ENCODE assay signal across 15 cellular contexts in the genomic region with DNA sequence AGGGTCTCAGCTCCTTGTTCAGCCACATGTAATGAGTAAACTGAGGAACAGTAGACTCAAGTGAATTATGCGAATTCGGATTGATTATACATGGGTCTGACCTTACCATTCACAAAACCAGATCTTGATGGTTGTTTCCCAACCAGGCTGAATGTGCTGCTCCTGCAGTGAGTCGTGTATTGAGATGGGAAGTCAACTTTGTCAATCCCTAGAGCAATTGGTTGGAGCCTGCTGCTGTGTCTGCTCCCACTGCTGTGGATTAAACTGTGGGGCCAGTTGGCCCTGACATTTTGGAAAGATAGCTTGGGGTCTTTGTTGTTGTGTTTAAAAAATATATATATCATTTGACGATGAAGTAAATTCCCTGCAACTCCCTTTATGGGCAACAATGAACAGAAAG. TPM values are rescaled to one million over a fixed set of nuclear protein-coding genes. Genes with fewer than 3 reads are reported as not detected.
DNase-seq lines count a peak whose midpoint lies in the region; ATAC-seq and TF ChIP-seq lines count a peak whose summit lies in the region.
"Had no signal": no experiment of that assay in that cellular context is flagged by ENCODE, and none has a peak within 500 bp of the region (broad histone marks: within the 10 kb centered on the region; RNA-seq: fewer than 3 reads in every experiment).

No MANE protein-coding gene starts in this region.

- H3K27me3 ChIP-seq in hepatocyte (no peaks in the 10 kb centered on the region), right lobe of liver (no peaks in the 10 kb centered on the region)

- no peaks in the 10 kb centered on the region for H3K9me3 Mint-ChIP-seq in WTC11
- H3K9me3 Mint-ChIP-seq: CD14-positive monocyte; CD8-positive, alpha-beta T cell had no signal

- DNase-seq in activated CD8-positive, alpha-beta memory T cell treated with anti-CD3 and anti-CD28 coated beads, Interleukin-2, amount 50 U/mL, for 48 hours = peak; percentile 8
- DNase-seq in activated CD8-positive, alpha-beta memory T cell treated with anti-CD3 and anti-CD28 coated beads, Interleukin-2, amount 50 U/mL, for 4 hours = no peak
- DNase-seq in hepatocyte (ENCODE audit: low spot score) (no peak), right lobe of liver (no peak), SW 1271 (lab: John Stamatoyannopoulos, UW) (no peak), WTC11 (ENCODE audit: low spot score) (no peak)
- no peak for DNase-seq in effector CD4-positive, alpha-beta T cell
- DNase-seq: CD8-positive, alpha-beta T cell; COR-L47; DND-41; GDM1; IMR-90 had no signal

- TF ChIP-seq CTCF in hepatocyte (IDR thresholded peaks at IDR 0.05; ENCODE audit: poor library complexity) = no peak
- TF ChIP-seq CTCF in right lobe of liver (IDR thresholded peaks at IDR 0.05) = no peak
- TF ChIP-seq CTCF in WTC11 (IDR thresholded peaks at IDR 0.05) = no peak

- H4K20me1 ChIP-seq in hepatocyte (ENCODE audit: insufficient read depth, poor library complexity, severe bottlenecking) = no peaks in the 10 kb centered on the region

- no peaks in the 10 kb centered on the region for H3K27me3 Mint-ChIP-seq in WTC11 (ENCODE audit: low read depth)

- TF ChIP-seq POLR2A in right lobe of liver (IDR thresholded peaks at IDR 0.05) = no peak

- H3K4me1 ChIP-seq in hepatocyte (ENCODE audit: insufficient read depth) = peaks cover 24% of the 10 kb centered on the region
- H3K4me1 ChIP-seq in right lobe of liver = peaks cover 0 to 47% (median 23%) of the 10 kb centered on the region in 4 donors

- ATAC-seq in right lobe of liver = peak in 1 of 4 donors; percentile 8
- no peak for ATAC-seq in WTC11
- ATAC-seq: CD8-positive, alpha-beta T cell; HCT116 had no signal

- H3K9me3 ChIP-seq in hepatocyte (ENCODE audit: low read depth) (no peaks in the 10 kb centered on the region), right lobe of liver (no peaks in the 10 kb centered on the region)

- intact Hi-C loops in right lobe of liver (cut with DNase I) = no loop called here

- H3K27ac Mint-ChIP-seq in WTC11 = no peak overlapping the region
- H3K27ac Mint-ChIP-seq: CD14-positive monocyte; CD8-positive, alpha-beta T cell had no signal

- WGBS in hepatocyte (ENCODE audit: low lambda C conversion rate, missing lambda C conversion rate) = 98% methylated on average over 4 of the region's 4 CpGs
- 44% methylated on average over 2 of the region's 4 CpGs for WGBS in right lobe of liver (ENCODE audit: insufficient coverage, low coverage, low lambda C conversion rate, missing lambda C conversion rate)

- H3K4me3 ChIP-seq in hepatocyte (no peak overlapping the region), right lobe of liver (no peak overlapping the region)

- no peaks in the 10 kb centered on the region for H3K79me2 ChIP-seq in hepatocyte

- no peak overlapping the region for H3K4me3 Mint-ChIP-seq in WTC11
- H3K4me3 Mint-ChIP-seq: CD14-positive monocyte; CD8-positive, alpha-beta T cell had no signal

- CTCF ChIA-PET in WTC11 (lab: Charles Lee) = interaction anchor here (1.5 to 5.3 kb wide), 4 partner anchors 13 to 105 kb away, joined by 3 to 34 read pairs (median 5); a partner anchor contains a TSS

- H2AFZ ChIP-seq in hepatocyte = no peak overlapping the region

- no peak overlapping the region for H3K4me2 ChIP-seq in hepatocyte

- H3K4me1 Mint-ChIP-seq in WTC11 = peaks cover 11% of the 10 kb centered on the region
- H3K4me1 Mint-ChIP-seq: CD14-positive monocyte had no signal

- no peaks in the 10 kb centered on the region for H3K36me3 Mint-ChIP-seq in WTC11
- H3K36me3 Mint-ChIP-seq: CD14-positive monocyte; CD8-positive, alpha-beta T cell had no signal

- POLR2A ChIA-PET in WTC11 (lab: Charles Lee) = no interaction called here

- H3K27ac ChIP-seq in hepatocyte (peak overlapping the region; percentile 33), right lobe of liver (peak overlapping the region in 2 of 3 donors; percentile 74 to 86)
- H3K27ac ChIP-seq: 22Rv1 had no signal

- H3K9me2 ChIP-seq in hepatocyte (replicated peaks; ENCODE audit: insufficient read depth) = no peaks in the 10 kb centered on the region

- H3K36me3 ChIP-seq in hepatocyte (replicated peaks; ENCODE audit: insufficient read depth, low read depth) = no peaks in the 10 kb centered on the region
- no peaks in the 10 kb centered on the region for H3K36me3 ChIP-seq in right lobe of liver

TF ChIP-seq in WTC11, 78 proteins besides CTCF, POLR2A, EP300 and RAD21:
- TF ChIP-seq NFATC4 (CRISPR knock-in tag; IDR thresholded peaks at IDR 0.05) (no peak), ESRRA (CRISPR knock-in tag; IDR thresholded peaks at IDR 0.05; ENCODE audit: borderline replicate concordance) (no peak), ETV6 (CRISPR knock-in tag; IDR thresholded peaks at IDR 0.05) (no peak)
- TF ChIP-seq, protein P1, sequence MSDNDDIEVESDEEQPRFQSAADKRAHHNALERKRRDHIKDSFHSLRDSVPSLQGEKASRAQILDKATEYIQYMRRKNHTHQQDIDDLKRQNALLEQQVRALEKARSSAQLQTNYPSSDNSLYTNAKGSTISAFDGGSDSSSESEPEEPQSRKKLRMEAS (CRISPR knock-in tag; IDR thresholded peaks at IDR 0.05) = no peak
- TF ChIP-seq, protein P2, sequence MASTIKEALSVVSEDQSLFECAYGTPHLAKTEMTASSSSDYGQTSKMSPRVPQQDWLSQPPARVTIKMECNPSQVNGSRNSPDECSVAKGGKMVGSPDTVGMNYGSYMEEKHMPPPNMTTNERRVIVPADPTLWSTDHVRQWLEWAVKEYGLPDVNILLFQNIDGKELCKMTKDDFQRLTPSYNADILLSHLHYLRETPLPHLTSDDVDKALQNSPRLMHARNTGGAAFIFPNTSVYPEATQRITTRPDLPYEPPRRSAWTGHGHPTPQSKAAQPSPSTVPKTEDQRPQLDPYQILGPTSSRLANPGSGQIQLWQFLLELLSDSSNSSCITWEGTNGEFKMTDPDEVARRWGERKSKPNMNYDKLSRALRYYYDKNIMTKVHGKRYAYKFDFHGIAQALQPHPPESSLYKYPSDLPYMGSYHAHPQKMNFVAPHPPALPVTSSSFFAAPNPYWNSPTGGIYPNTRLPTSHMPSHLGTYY (CRISPR knock-in tag; IDR thresholded peaks at IDR 0.05) = no peak
- TF ChIP-seq, protein P3, sequence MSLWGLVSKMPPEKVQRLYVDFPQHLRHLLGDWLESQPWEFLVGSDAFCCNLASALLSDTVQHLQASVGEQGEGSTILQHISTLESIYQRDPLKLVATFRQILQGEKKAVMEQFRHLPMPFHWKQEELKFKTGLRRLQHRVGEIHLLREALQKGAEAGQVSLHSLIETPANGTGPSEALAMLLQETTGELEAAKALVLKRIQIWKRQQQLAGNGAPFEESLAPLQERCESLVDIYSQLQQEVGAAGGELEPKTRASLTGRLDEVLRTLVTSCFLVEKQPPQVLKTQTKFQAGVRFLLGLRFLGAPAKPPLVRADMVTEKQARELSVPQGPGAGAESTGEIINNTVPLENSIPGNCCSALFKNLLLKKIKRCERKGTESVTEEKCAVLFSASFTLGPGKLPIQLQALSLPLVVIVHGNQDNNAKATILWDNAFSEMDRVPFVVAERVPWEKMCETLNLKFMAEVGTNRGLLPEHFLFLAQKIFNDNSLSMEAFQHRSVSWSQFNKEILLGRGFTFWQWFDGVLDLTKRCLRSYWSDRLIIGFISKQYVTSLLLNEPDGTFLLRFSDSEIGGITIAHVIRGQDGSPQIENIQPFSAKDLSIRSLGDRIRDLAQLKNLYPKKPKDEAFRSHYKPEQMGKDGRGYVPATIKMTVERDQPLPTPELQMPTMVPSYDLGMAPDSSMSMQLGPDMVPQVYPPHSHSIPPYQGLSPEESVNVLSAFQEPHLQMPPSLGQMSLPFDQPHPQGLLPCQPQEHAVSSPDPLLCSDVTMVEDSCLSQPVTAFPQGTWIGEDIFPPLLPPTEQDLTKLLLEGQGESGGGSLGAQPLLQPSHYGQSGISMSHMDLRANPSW (CRISPR knock-in tag; conservative IDR thresholded peaks at IDR 0.05; ENCODE audit: low read depth) = no peak
- TF ChIP-seq, protein P4, sequence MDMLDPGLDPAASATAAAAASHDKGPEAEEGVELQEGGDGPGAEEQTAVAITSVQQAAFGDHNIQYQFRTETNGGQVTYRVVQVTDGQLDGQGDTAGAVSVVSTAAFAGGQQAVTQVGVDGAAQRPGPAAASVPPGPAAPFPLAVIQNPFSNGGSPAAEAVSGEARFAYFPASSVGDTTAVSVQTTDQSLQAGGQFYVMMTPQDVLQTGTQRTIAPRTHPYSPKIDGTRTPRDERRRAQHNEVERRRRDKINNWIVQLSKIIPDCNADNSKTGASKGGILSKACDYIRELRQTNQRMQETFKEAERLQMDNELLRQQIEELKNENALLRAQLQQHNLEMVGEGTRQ (CRISPR knock-in tag; IDR thresholded peaks at IDR 0.05) = no peak

RNA-seq across cellular contexts. Expression of a gene that starts 23.9 kb away (rescaled TPM):
- total RNA-seq in hepatocyte = 0.84 and 1.6 TPM in 2 replicates
- polyA plus RNA-seq in hepatocyte = 1.1 and 1.6 TPM in 2 replicates
- total RNA-seq in right lobe of liver = 10 to 100 TPM in 1 of 6 experiments, 1 to 10 TPM in 5; 3.6 to 11.1 (median 8.5) TPM
- total RNA-seq in WTC11 (2021) = 2.1 to 3.6 TPM (median 3.3 TPM) in 3 replicates
